In the genomic region with DNA sequence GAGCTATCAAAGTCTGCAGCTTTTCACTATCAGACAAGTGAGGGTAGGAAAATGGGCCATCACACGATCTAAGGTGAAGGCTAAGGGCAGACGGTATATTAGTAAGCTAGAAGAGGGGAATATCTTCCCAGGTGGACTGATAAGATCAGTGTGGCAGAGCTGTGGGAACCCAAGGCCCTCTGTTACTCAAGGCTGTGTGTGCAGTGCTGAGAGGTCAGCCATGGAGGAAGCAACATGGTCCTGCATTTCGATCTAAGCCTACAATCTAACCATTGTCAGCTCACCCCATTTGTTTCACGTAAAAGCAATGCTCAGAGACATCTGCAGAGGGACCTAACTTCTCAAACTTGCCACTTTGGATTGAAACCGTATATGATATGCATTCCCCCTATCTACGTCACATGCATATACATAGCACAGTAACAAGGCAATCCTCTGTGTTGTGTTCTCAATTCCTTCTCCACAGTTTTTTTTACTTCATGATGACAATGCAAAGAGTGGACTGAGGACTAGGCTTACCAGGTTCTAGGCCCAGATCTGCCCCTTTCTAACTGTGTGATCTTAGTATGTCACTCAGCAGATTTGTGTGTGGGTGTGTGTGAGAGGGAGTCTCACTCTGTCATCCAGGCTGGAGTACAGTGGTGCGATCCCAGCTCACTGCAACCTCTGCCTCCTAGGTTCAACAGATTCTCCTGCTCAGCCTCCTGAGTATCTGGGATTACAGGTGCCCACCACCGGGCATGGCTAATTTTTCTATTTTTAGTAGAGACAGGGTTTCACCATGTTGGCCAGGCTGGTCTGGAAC, we compare ENCODE assay signal across 15 cellular contexts. TPM values are rescaled to one million over a fixed set of nuclear protein-coding genes. Genes with fewer than 3 reads are reported as not detected.
A peak's percentile ranks its signal among the peaks of the same experiment; 100 is the strongest.
DNase-seq lines count a peak whose midpoint lies in the region; ATAC-seq, FAIRE-seq and TF ChIP-seq lines count a peak whose summit lies in the region.
"Had no signal": no experiment of that assay in that cellular context is flagged by ENCODE, and none has a peak within 500 bp of the region (broad histone marks: within the 10 kb centered on the region; RNA-seq: fewer than 3 reads in every experiment).

No MANE protein-coding gene starts in this region.

- DNase-seq in D721Med (ENCODE audit: insufficient read length, low spot score) (no peak), DND-41 (peak; percentile 50), SK-MEL-5 (ENCODE audit: low read depth, low spot score) (peak; percentile 53), GM10248 (ENCODE audit: extremely low spot score) (no peak), Ammon's horn (ENCODE audit: low spot score) (no peak)
- DNase-seq: CD8-positive, alpha-beta T cell; COR-L47; DMS53; HCEC 1CT; HFFc6; KBM-7 had no signal

- H3K79me2 ChIP-seq in DND-41 (ENCODE audit: insufficient read depth, low read length): peaks cover 57% of the 10 kb centered on the region

- H3K4me2 ChIP-seq in DND-41 (ENCODE audit: insufficient read depth, low read length): peak overlapping the region; percentile 1; the same call in 1 of the 2 replicates
- H3K4me2 ChIP-seq: A549 had no signal

- H4K20me1 ChIP-seq in DND-41 (ENCODE audit: insufficient read depth, low read length): no peaks in the 10 kb centered on the region

- peak overlapping the region; percentile 22 for H3K27ac ChIP-seq in DND-41 (ENCODE audit: low read length)
- H3K27ac ChIP-seq in subcutaneous abdominal adipose tissue (ENCODE audit: low read depth, low read length): peak overlapping the region; percentile 44
- H3K27ac ChIP-seq: A549 had no signal

- FAIRE-seq in D721Med (lab: Jason Lieb, UNC): peak; percentile 46
- FAIRE-seq: A549, GM12891, H1 had no signal

- H3K27me3 ChIP-seq in DND-41 (ENCODE audit: insufficient read depth, low read length, poor library complexity) (no peaks in the 10 kb centered on the region), subcutaneous abdominal adipose tissue (ENCODE audit: control insufficient read depth in 5 of 5, insufficient read depth in 4 of 5, low read length in 5 of 5) (no peaks in the 10 kb centered on the region)

- H3K36me3 ChIP-seq in DND-41 (ENCODE audit: insufficient read depth, low read length) (no peaks in the 10 kb centered on the region), subcutaneous abdominal adipose tissue (ENCODE audit: control insufficient read depth in 5 of 5, insufficient read depth in 5 of 5, low read length in 5 of 5) (no peaks in the 10 kb centered on the region)

- TF ChIP-seq CTCF in D721Med (IDR thresholded peaks at IDR 0.05; ENCODE audit: insufficient read depth, missing control alignments) (no peak), DND-41 (IDR thresholded peaks at IDR 0.05; ENCODE audit: borderline replicate concordance, extremely low read depth, low read length, poor library complexity, severe bottlenecking) (peak; percentile 37), GM10248 (IDR thresholded peaks at IDR 0.05; ENCODE audit: control extremely low read depth, extremely low read depth, low read depth, missing control alignments) (no peak)

- POLR2A ChIA-PET in GM10248 (lab: Yijun Ruan, JAX): no interaction called here

- H3K9me3 ChIP-seq in DND-41 (ENCODE audit: insufficient read depth, low read length, severe bottlenecking): no peaks in the 10 kb centered on the region
- H3K9me3 ChIP-seq in subcutaneous abdominal adipose tissue (ENCODE audit: control insufficient read depth in 5 of 5, low read length in 5 of 5): no peaks in the 10 kb centered on the region
- H3K9me3 ChIP-seq: A549 had no signal

- in situ Hi-C loops in SK-MEL-5 (cut with HindIII; ENCODE audit: low pct_unique_long_range_greater_than_20kb, low sequenced_read_pairs): no loop called here

- H3K4me3 ChIP-seq in DND-41 (ENCODE audit: low read depth in 1 of 2, low read length in 2 of 2) (no peak overlapping the region), subcutaneous abdominal adipose tissue (ENCODE audit: low read depth in 1 of 5, low read length in 5 of 5) (no peak overlapping the region)
- H3K4me3 ChIP-seq: A549 had no signal

- H3K4me1 ChIP-seq in DND-41 (ENCODE audit: insufficient read depth, low read length) (peaks cover 31% of the 10 kb centered on the region), subcutaneous abdominal adipose tissue (ENCODE audit: control insufficient read depth in 5 of 5, insufficient read depth in 5 of 5, low read length in 5 of 5) (peaks cover 0 to 21% (median 13%) of the 10 kb centered on the region in 5 donors)

- H3K9ac ChIP-seq in DND-41 (ENCODE audit: low read depth, low read length) (no peak overlapping the region), subcutaneous abdominal adipose tissue (ENCODE audit: low read length in 5 of 5) (no peak overlapping the region)

- peak; percentile 84 for ATAC-seq in DND-41 (ENCODE audit: insufficient read depth, low read depth)
- ATAC-seq: A549; CD8-positive, alpha-beta T cell had no signal

- H2AFZ ChIP-seq in DND-41 (ENCODE audit: low read depth, low read length): no peak overlapping the region

- CTCF ChIA-PET in GM10248 (lab: Yijun Ruan, JAX): interaction anchor here (0.8 to 1.9 kb wide), 3 partner anchors 12 to 148 kb away, joined by 3 to 4 read pairs (median 4); no protein-coding TSS in a partner anchor

RNA-seq across cellular contexts. Expression of a gene that starts 45.2 kb away (rescaled TPM):
- 36.4 and 40.7 TPM in 2 replicates for total RNA-seq in SK-MEL-5 (2014; rRNA removed; shearing (Covaris generic))
- polyA plus RNA-seq in SK-MEL-5 (2015; cell fraction: cytosol; rRNA removed): 5.1 and 9.2 TPM in 2 replicates
- 3.7 and 4.2 TPM in 2 replicates for polyA plus RNA-seq in SK-MEL-5 (2015; cell fraction: nucleus; rRNA removed)
- total RNA-seq: CD8-positive, alpha-beta T cell had no signal

Comparison
In these comparisons a context has a peak if more than half of its experiments do, and no peak if none do; other contexts are left out.
1. DNase-seq: peak in DND-41 (single experiment) and SK-MEL-5 (single experiment); none in D721Med (single experiment), GM10248 (single experiment) and Ammon's horn (single experiment).